ENCODE assay signal across 11 cellular contexts in the genomic region with DNA sequence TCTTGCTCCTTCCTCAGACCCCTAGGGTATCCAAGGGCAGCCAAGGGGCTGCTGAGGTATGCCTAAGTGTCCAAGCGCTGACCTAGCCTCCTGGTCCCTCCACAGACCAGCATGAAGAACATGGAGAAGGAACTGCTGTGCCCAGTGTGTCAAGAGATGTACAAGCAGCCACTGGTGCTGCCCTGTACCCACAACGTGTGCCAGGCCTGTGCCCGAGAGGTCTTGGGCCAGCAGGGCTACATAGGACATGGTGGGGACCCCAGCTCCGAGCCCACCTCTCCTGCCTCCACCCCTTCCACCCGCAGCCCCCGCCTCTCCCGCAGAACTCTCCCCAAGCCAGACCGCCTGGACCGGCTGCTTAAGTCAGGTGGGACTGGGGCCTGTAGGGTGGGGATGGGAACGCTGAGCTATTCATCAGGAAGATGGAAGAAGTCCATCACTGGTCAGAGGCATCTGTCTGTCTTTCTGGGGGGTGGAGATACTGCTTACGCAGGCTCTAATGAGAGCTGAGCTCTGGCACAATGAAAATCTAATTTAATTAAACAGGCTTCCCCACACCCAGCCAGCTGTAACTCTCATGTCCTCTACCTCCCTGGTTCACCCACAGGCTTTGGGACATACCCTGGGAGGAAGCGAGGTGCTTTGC. TPM values are rescaled to one million over a fixed set of nuclear protein-coding genes. Genes with fewer than 3 reads are reported as not detected.
DNase-seq lines count a peak whose midpoint lies in the region; ATAC-seq and TF ChIP-seq lines count a peak whose summit lies in the region.
"Had no signal": no experiment of that assay in that cellular context is flagged by ENCODE, and none has a peak within 500 bp of the region (broad histone marks: within the 10 kb centered on the region; RNA-seq: fewer than 3 reads in every experiment).

No MANE protein-coding gene starts in this region.

- POLR2A ChIA-PET in CD8-positive, alpha-beta memory T cell (lab: Charles Lee): interaction anchor here (0.6 to 2.4 kb wide), 2 partner anchors 18 to 24 kb away, joined by 5 to 16 read pairs; no protein-coding TSS in a partner anchor

- no peak overlapping the region for H3K27ac ChIP-seq in CD8-positive, alpha-beta memory T cell (ENCODE audit: low read depth, low read length)
- H3K27ac ChIP-seq in cingulate gyrus (ENCODE audit: low read depth, low read length): peak overlapping the region; percentile 83
- H3K27ac ChIP-seq: SJSA1 had no signal

- H3K4me2 ChIP-seq in Loucy (ENCODE audit: low read depth, low read length, poor library complexity, severe bottlenecking): peak overlapping the region; percentile 92

- H3K36me3 ChIP-seq in CD8-positive, alpha-beta memory T cell (ENCODE audit: insufficient read depth, low read length): peaks cover 16% of the 10 kb centered on the region
- no peaks in the 10 kb centered on the region for H3K36me3 ChIP-seq in Loucy (ENCODE audit: insufficient read depth, low read length)

- no peaks in the 10 kb centered on the region for H3K9me3 Mint-ChIP-seq in CD8-positive, alpha-beta memory T cell
- no peaks in the 10 kb centered on the region for H3K9me3 Mint-ChIP-seq in neural crest cell

- H3K9ac ChIP-seq in Loucy (ENCODE audit: low read depth, low read length, poor library complexity, severe bottlenecking): peak overlapping the region; percentile 94

- peaks cover 5% of the 10 kb centered on the region for H3F3A ChIP-seq in Loucy (ENCODE audit: low read depth)

- H3K4me3 ChIP-seq in CD8-positive, alpha-beta memory T cell (ENCODE audit: low read length): no peak overlapping the region
- no peak overlapping the region for H3K4me3 ChIP-seq in Loucy (ENCODE audit: low read length, poor library complexity, severe bottlenecking)
- H3K4me3 ChIP-seq: SJSA1 had no signal

- H2AFZ ChIP-seq in Loucy (ENCODE audit: low read length): no peak overlapping the region

- peaks cover 41% of the 10 kb centered on the region for H3K4me1 ChIP-seq in CD8-positive, alpha-beta memory T cell (ENCODE audit: insufficient read depth, low read length)
- peaks cover 27% of the 10 kb centered on the region for H3K4me1 ChIP-seq in Loucy (ENCODE audit: insufficient read depth, low read length, poor library complexity, severe bottlenecking)

- peaks cover 19% of the 10 kb centered on the region for H3K79me2 ChIP-seq in Loucy (ENCODE audit: insufficient read depth, low read length)

- H3K4me3 Mint-ChIP-seq in CD8-positive, alpha-beta memory T cell: peak overlapping the region in 6 of 7 donors; percentile 59 to 99 (median 70)
- peak overlapping the region; percentile 100 for H3K4me3 Mint-ChIP-seq in neural crest cell

- no peak for ATAC-seq in HG03095 (IDR thresholded peaks at IDR 0.05; ENCODE audit: unreplicated experiment)

- no peak for DNase-seq in CD8-positive, alpha-beta memory T cell
- DNase-seq in neural crest cell (ENCODE audit: low read depth, low spot score) (no peak), SIG-M5 treated with dmso at 0.1 percent for 504 hours (lab: John Stamatoyannopoulos, UW; ENCODE audit: unreplicated experiment) (no peak), NCI-H2171 (lab: John Stamatoyannopoulos, UW) (no peak), COLO829 (ENCODE audit: low spot score) (no peak)
- DNase-seq: amniotic stem cell had no signal

- peaks cover 0 to 49% (median 2%) of the 10 kb centered on the region in 3 donors for H3K36me3 Mint-ChIP-seq in CD8-positive, alpha-beta memory T cell
- H3K36me3 Mint-ChIP-seq in neural crest cell (ENCODE audit: low read depth): peaks cover 5% of the 10 kb centered on the region

- H3K27me3 Mint-ChIP-seq in CD8-positive, alpha-beta memory T cell: peaks cover 0 to 2% of the 10 kb centered on the region in 2 donors
- peaks cover 3% of the 10 kb centered on the region for H3K27me3 Mint-ChIP-seq in neural crest cell (ENCODE audit: low read depth)

- no peaks in the 10 kb centered on the region for H3K27me3 ChIP-seq in CD8-positive, alpha-beta memory T cell (ENCODE audit: insufficient read depth, low read length, poor library complexity, severe bottlenecking)
- H3K27me3 ChIP-seq in Loucy (ENCODE audit: insufficient read depth, low read length, poor library complexity, severe bottlenecking): no peaks in the 10 kb centered on the region
- H3K27me3 ChIP-seq: SJSA1 had no signal

- no peaks in the 10 kb centered on the region for H4K20me1 ChIP-seq in Loucy (ENCODE audit: insufficient read depth, low read length, poor library complexity, severe bottlenecking)

- H3K4me1 Mint-ChIP-seq in CD8-positive, alpha-beta memory T cell: peaks cover 27 to 54% (median 37%) of the 10 kb centered on the region in 3 donors
- H3K4me1 Mint-ChIP-seq in neural crest cell: peaks cover 41% of the 10 kb centered on the region

- no peaks in the 10 kb centered on the region for H3K9me2 ChIP-seq in Loucy (replicated peaks; ENCODE audit: low read depth, low read length)

- CTCF ChIA-PET in CD8-positive, alpha-beta memory T cell (lab: Charles Lee): interaction anchor here (0.6 to 10.7 kb wide), 11 partner anchors 18 to 783 kb away, joined by 3 to 177 read pairs (median 8); a partner anchor contains a TSS

- TF ChIP-seq CTCF in Loucy (conservative IDR thresholded peaks at IDR 0.05; ENCODE audit: low read length) (no peak), neural crest cell (conservative IDR thresholded peaks at IDR 0.05) (no peak)

- peak overlapping the region in 6 of 8 donors; percentile 42 to 85 (median 57) for H3K27ac Mint-ChIP-seq in CD8-positive, alpha-beta memory T cell
- no peak overlapping the region for H3K27ac Mint-ChIP-seq in neural crest cell (ENCODE audit: unreplicated experiment)

- no peaks in the 10 kb centered on the region for H3K9me3 ChIP-seq in CD8-positive, alpha-beta memory T cell (ENCODE audit: low read length)
- no peaks in the 10 kb centered on the region for H3K9me3 ChIP-seq in Loucy (ENCODE audit: insufficient read depth, low read depth, low read length)
- H3K9me3 ChIP-seq: SJSA1, tibial artery had no signal

RNA-seq across cellular contexts. Expression of a gene that starts 1.8 kb away (rescaled TPM):
- 1 to 10 TPM; 6.4 to 7.3 TPM for total RNA-seq in CD8-positive, alpha-beta memory T cell
- polyA plus RNA-seq in CD8-positive, alpha-beta memory T cell: 0.99 TPM
- 9.8 and 10.0 TPM in 2 replicates for total RNA-seq in neural crest cell

RNA-seq across cellular contexts. Expression of a gene that starts 2.3 kb away (rescaled TPM):
- 100 to 1,000 TPM; 181 to 207 TPM for total RNA-seq in CD8-positive, alpha-beta memory T cell
- 576 TPM for polyA plus RNA-seq in CD8-positive, alpha-beta memory T cell
- 125 and 152 TPM in 2 replicates for total RNA-seq in neural crest cell

RNA-seq across cellular contexts. Expression of a gene that starts 32.3 kb away (rescaled TPM):
- 1 to 10 TPM; 7.8 to 7.9 TPM for total RNA-seq in CD8-positive, alpha-beta memory T cell
- 2.9 TPM for polyA plus RNA-seq in CD8-positive, alpha-beta memory T cell
- 21.4 TPM in 2 replicates for total RNA-seq in neural crest cell

RNA-seq across cellular contexts. Expression of a gene that starts 33.1 kb away (rescaled TPM):
- total RNA-seq in CD8-positive, alpha-beta memory T cell: 10 to 100 TPM; 67.6 to 73.2 TPM
- polyA plus RNA-seq in CD8-positive, alpha-beta memory T cell: 43.7 TPM
- 36.0 and 38.3 TPM in 2 replicates for total RNA-seq in neural crest cell

RNA-seq across cellular contexts. Expression of a gene that starts 35.1 kb away (rescaled TPM):
- 10 to 100 TPM; 38.9 to 40.9 TPM for total RNA-seq in CD8-positive, alpha-beta memory T cell
- 120 TPM for polyA plus RNA-seq in CD8-positive, alpha-beta memory T cell
- total RNA-seq in neural crest cell: 77.7 and 80.0 TPM in 2 replicates
